In the genomic region with DNA sequence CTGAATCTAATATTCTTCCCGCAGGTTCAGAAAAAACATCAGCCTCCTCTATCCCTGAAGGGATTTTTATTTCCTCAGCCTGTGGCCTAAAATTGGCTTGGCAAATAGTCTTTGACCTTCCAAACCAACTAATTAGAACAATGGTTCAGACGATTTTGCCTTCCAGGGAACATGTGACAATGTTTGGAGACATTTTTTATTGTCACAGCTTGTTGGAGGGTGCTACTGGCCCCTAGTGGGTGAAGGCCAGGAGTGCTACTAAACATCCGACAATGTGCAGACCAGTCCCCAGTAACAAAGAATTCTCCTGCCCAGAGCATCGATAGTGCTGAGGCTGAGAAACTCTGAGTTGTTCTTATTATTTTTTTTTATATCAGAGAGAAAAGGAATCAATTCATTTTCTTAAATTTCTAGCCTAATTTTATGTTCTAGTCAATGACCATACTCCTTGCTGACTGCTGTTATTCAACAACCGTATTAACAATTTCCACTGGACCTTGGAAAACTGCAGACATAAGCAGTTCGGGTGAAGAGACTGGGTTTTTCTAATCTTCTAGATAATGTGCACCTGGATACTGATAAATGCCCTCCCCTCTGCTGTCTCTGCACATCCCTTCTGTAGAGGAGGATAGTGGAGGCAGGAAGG, we compare ENCODE assay signal across 8 cellular contexts.
DNase-seq lines count a peak whose midpoint lies in the region; ATAC-seq and TF ChIP-seq lines count a peak whose summit lies in the region.

No MANE protein-coding gene starts in this region.

- no peak overlapping the region for H3K18ac ChIP-seq in neuronal stem cell (ENCODE audit: low read length)

- DNase-seq in COLO668 (lab: John Stamatoyannopoulos, UW; ENCODE audit: unreplicated experiment) (peak; percentile 20), HFF-Myc (ENCODE audit: extremely low read depth, low read depth) (no peak), NCI-H82 (lab: John Stamatoyannopoulos, UW) (peak; percentile 85), endodermal cell (peak; percentile 83), neuronal stem cell (ENCODE audit: low spot score) (no peak), T-cell (no peak), DMS79 treated with DMSO at 0.1 percent for 48 hours (lab: John Stamatoyannopoulos, UW) (no peak)

- H3K14ac ChIP-seq in neuronal stem cell (ENCODE audit: low read length): no peak overlapping the region

- H4K91ac ChIP-seq in neuronal stem cell (ENCODE audit: low read depth, low read length, poor library complexity): no peak overlapping the region

- no peak overlapping the region for H3K4me3 ChIP-seq in HFF-Myc (replicated peaks; ENCODE audit: low read depth, low read length)
- no peak overlapping the region for H3K4me3 ChIP-seq in endodermal cell (ENCODE audit: low read length)
- no peak overlapping the region for H3K4me3 ChIP-seq in neuronal stem cell (ENCODE audit: low read length in 2 of 2)

- H3K27me3 Mint-ChIP-seq in endodermal cell (ENCODE audit: insufficient read depth): no peaks in the 10 kb centered on the region
- H3K27me3 Mint-ChIP-seq in T-cell: peaks cover 0 to 2% of the 10 kb centered on the region in 2 donors

- H2BK15ac ChIP-seq in neuronal stem cell (ENCODE audit: low read length): no peak overlapping the region

- no peak overlapping the region for H3K23ac ChIP-seq in neuronal stem cell (ENCODE audit: low read depth, low read length, poor library complexity)

- H3K27ac Mint-ChIP-seq in endodermal cell (no peak overlapping the region), T-cell (no peak overlapping the region)

- H2AFZ ChIP-seq in neuronal stem cell (ENCODE audit: low read length): peak overlapping the region; percentile 60

- WGBS in endodermal cell (ENCODE audit: insufficient coverage in 1 of 2, insufficient read length in 1 of 2), 2 experiments: 78 to 79% methylated on average over 3 to 6 of the region's 6 CpGs
- no CpG with 5 or more reads among the region's 6 CpGs for WGBS in neuronal stem cell (ENCODE audit: extremely low coverage in 2 of 2, insufficient read length in 2 of 2, insufficient replicate concordance in 1 of 2), 2 donors

- ATAC-seq in T-cell (replicated peaks in 1 of 4) (no peak), HG02610 (IDR thresholded peaks at IDR 0.05; ENCODE audit: unreplicated experiment) (no peak)

- H3K4ac ChIP-seq in neuronal stem cell (ENCODE audit: low read length): no peak overlapping the region

- H3K4me1 Mint-ChIP-seq in endodermal cell (peaks cover 5% of the 10 kb centered on the region), T-cell (no peaks in the 10 kb centered on the region)

- no peak overlapping the region for H3K27ac ChIP-seq in endodermal cell (ENCODE audit: low read depth, low read length)
- H3K27ac ChIP-seq in neuronal stem cell (replicated peaks; ENCODE audit: low read length): no peak overlapping the region

- H3K79me1 ChIP-seq in neuronal stem cell (ENCODE audit: low read depth, low read length): no peaks in the 10 kb centered on the region

- no peak overlapping the region for H3K4me2 ChIP-seq in neuronal stem cell (ENCODE audit: insufficient read depth, low read length, poor library complexity, severe bottlenecking)

- no peak overlapping the region for H2AK5ac ChIP-seq in neuronal stem cell (ENCODE audit: low read depth, low read length)

- POLR2A ChIA-PET in T-cell (lab: Charles Lee): no interaction called here

- peaks cover 14% of the 10 kb centered on the region for H3K9me3 ChIP-seq in endodermal cell (ENCODE audit: control insufficient read depth, low read length)
- H3K9me3 ChIP-seq in neuronal stem cell (replicated peaks in 1 of 2; ENCODE audit: control insufficient read depth in 2 of 2, insufficient read depth in 1 of 2, low read depth in 1 of 2, low read length in 2 of 2): peaks cover 0 to 1% of the 10 kb centered on the region in 2 donors

- H3K9ac ChIP-seq in endodermal cell (ENCODE audit: extremely low read depth, low read length, poor library complexity, severe bottlenecking) (no peak overlapping the region), neuronal stem cell (ENCODE audit: low read depth, low read length, poor library complexity) (no peak overlapping the region)

- no peak overlapping the region for H3K4me3 Mint-ChIP-seq in endodermal cell
- no peak overlapping the region for H3K4me3 Mint-ChIP-seq in T-cell

- peaks cover 25% of the 10 kb centered on the region for H3K9me3 Mint-ChIP-seq in endodermal cell
- peaks cover 0 to 4% (median 4%) of the 10 kb centered on the region in 3 donors for H3K9me3 Mint-ChIP-seq in T-cell

- no peak overlapping the region for H4K8ac ChIP-seq in neuronal stem cell (ENCODE audit: low read depth, low read length)

- H3K36me3 ChIP-seq in endodermal cell (ENCODE audit: control insufficient read depth, insufficient read depth, low read length): no peaks in the 10 kb centered on the region
- no peaks in the 10 kb centered on the region for H3K36me3 ChIP-seq in neuronal stem cell (replicated peaks in 1 of 2; ENCODE audit: control insufficient read depth in 2 of 2, insufficient read depth in 2 of 2, low read length in 2 of 2)

- no peak overlapping the region for H2BK5ac ChIP-seq in neuronal stem cell (ENCODE audit: low read length)

- no peaks in the 10 kb centered on the region for H3K4me1 ChIP-seq in endodermal cell (ENCODE audit: control insufficient read depth, insufficient read depth, low read length)
- peaks cover 0 to under 1% of the 10 kb centered on the region in 2 donors for H3K4me1 ChIP-seq in neuronal stem cell (ENCODE audit: control insufficient read depth in 2 of 2, insufficient read depth in 1 of 2, low read depth in 1 of 2, low read length in 2 of 2)

- H3K27me3 ChIP-seq in endodermal cell (ENCODE audit: control insufficient read depth, insufficient read depth, low read length, poor library complexity, severe bottlenecking) (no peaks in the 10 kb centered on the region), neuronal stem cell (ENCODE audit: control insufficient read depth in 3 of 3, insufficient read depth in 3 of 3, low read depth in 1 of 3, low read length in 3 of 3) (no peaks in the 10 kb centered on the region)

- H3K36me3 Mint-ChIP-seq in endodermal cell (ENCODE audit: low read depth) (peaks cover 4% of the 10 kb centered on the region), T-cell (no peaks in the 10 kb centered on the region)

- CTCF ChIA-PET in T-cell (lab: Charles Lee): no interaction called here

- peak; percentile 72 for TF ChIP-seq CTCF in HFF-Myc (IDR thresholded peaks at IDR 0.05; ENCODE audit: low read depth, low read length, missing control alignments)
- peak; percentile 87 for TF ChIP-seq CTCF in endodermal cell (conservative IDR thresholded peaks at IDR 0.05)

- H2BK12ac ChIP-seq in neuronal stem cell (ENCODE audit: low read length): no peak overlapping the region

- H2BK120ac ChIP-seq in neuronal stem cell (ENCODE audit: low read depth, low read length): no peak overlapping the region

Comparison
In these comparisons a context has a peak if more than half of its experiments do, and no peak if none do; other contexts are left out.
1. DNase-seq: peak in COLO668 (single experiment), NCI-H82 (single experiment) and endodermal cell (single experiment); none in HFF-Myc (single experiment), neuronal stem cell (single experiment), T-cell (0 of 34) and DMS79 treated with DMSO at 0.1 percent for 48 hours (single experiment).